In the genomic region with DNA sequence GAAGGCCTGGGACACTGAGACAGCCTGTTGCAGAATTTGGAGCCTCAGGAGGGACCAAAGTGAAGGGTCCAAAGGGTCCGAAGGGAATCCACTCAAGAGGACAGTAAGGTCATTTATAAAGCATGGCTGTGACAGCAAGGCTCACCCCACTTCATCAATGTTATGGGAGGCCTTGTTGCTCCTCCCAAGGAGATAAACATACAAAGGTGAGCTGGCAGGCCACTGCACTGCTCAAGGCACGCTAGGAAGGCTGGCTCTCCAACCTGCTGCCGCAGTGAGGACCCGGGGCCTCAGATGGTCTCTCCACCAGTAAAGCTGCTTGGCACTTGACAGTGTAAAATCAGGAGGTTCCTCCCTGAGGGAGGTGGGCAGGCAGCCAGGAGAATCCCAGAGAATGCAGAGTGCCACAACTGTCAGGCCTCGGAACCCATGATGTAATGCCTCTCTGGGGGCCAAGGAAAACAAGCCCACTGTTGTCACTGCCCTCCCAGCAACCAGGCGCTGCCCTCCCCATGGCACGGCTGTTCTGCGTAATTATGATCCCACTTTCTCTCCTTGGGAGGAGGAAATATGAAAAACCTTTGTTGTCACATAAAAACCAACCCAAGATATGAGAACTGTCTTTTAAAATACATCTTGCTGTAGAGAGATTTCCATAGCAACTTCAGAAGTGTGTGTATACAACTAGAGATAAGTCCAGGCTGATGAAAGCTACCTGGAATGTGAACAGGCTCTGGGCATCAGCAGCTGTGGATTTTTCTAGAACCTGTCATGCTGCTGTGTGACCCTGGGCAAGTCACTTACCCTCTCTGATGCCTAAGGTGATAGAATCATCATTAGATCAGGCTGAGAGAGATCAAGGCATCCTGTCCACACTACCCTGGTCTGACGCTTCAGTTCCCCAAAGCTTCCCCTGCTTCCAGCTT, we compare ENCODE assay signal across 1 cellular context.
A peak's percentile ranks its signal among the peaks of the same experiment; 100 is the strongest.
TF ChIP-seq lines count a peak whose summit lies in the region.

No MANE protein-coding gene starts in this region.

TF ChIP-seq in K562, 482 proteins besides CTCF, POLR2A, EP300 and RAD21 (continued from another document):
- TF ChIP-seq RREB1 (CRISPR knock-in tag; IDR thresholded peaks at IDR 0.05) (no peak), SMARCC2 (IDR thresholded peaks at IDR 0.05; ENCODE audit: low read depth) (no peak), MTA2 (IDR thresholded peaks at IDR 0.05; ENCODE audit: low read depth) (no peak), GABPB2 (CRISPR knock-in tag; conservative IDR thresholded peaks at IDR 0.05) (no peak), ZNF75A (CRISPR knock-in tag; IDR thresholded peaks at IDR 0.05) (no peak), ZFP36 (IDR thresholded peaks at IDR 0.05; ENCODE audit: low read depth, low read length, partially characterized antibody) (peak; percentile 81), ZNF512 (tag; IDR thresholded peaks at IDR 0.05) (no peak)
- TF ChIP-seq, protein P1, sequence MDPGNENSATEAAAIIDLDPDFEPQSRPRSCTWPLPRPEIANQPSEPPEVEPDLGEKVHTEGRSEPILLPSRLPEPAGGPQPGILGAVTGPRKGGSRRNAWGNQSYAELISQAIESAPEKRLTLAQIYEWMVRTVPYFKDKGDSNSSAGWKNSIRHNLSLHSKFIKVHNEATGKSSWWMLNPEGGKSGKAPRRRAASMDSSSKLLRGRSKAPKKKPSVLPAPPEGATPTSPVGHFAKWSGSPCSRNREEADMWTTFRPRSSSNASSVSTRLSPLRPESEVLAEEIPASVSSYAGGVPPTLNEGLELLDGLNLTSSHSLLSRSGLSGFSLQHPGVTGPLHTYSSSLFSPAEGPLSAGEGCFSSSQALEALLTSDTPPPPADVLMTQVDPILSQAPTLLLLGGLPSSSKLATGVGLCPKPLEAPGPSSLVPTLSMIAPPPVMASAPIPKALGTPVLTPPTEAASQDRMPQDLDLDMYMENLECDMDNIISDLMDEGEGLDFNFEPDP (CRISPR knock-in tag; IDR thresholded peaks at IDR 0.05): no peak
